23 cellular contexts compared by ENCODE assay signal in genomic region chr7:139476891-139477290, GRCh38.
"Had no signal": no experiment of that assay in that cellular context is flagged by ENCODE, and none has a peak within 500 bp of the region (broad histone marks: within the 10 kb centered on the region; RNA-seq: fewer than 3 reads in every experiment).

No MANE protein-coding gene starts in this region.

- H3K27me3 ChIP-seq: testis, thyroid gland, vagina had no signal

- H3K27ac ChIP-seq: stomach, suprapubic skin, testis, thoracic aorta, thyroid gland, tibial artery, tibial nerve, transverse colon, upper lobe of left lung, upper lobe of right lung, uterus, vagina had no signal

- DNase-seq: stimulated activated CD4-positive, alpha-beta T cell treated with anti-CD3 and anti-CD28 coated beads, Interleukin-2, amount 100 ng/mL, for 48 hours; stimulated activated CD4-positive, alpha-beta T cell treated with anti-CD3 and anti-CD28 coated beads, Interleukin-4, amount 100 ng/mL, for 1 hour; stimulated activated CD4-positive, alpha-beta T cell treated with anti-CD3 and anti-CD28 coated beads, Interleukin-4, amount 100 ng/mL, for 24 hours; stimulated activated CD4-positive, alpha-beta T cell treated with anti-CD3 and anti-CD28 coated beads, Interleukin-4, amount 100 ng/mL, for 4 hours; stimulated activated CD8-positive, alpha-beta memory T cell treated with anti-CD3 and anti-CD28 coated beads, Interleukin-4, amount 100 ng/mL, for 48 hours; stimulated activated naive B cell treated with anti-CD40 and anti-IgM and Interleukin-4, amounts not matched to agents 10 μg/mL and 1 μg/mL and 100 μg/mL, for 72 hours; stimulated activated naive CD4-positive, alpha-beta T cell; stimulated activated naive CD4-positive, alpha-beta T cell treated with Interleukin-2 at 50 U/mL for 16 hours; stimulated activated naive CD8-positive, alpha-beta T cell treated with anti-CD3 and anti-CD28 coated beads, Interleukin-15, amount 100 ng/mL, for 72 hours; stimulated activated naive CD8-positive, alpha-beta T cell treated with anti-CD3 and anti-CD28 coated beads, Interleukin-15, Interleukin-2, amounts not matched to agents 100 U/mL and 50 U/mL, for 24 hours; stomach; substantia nigra; testis; thyroid gland; tibial artery; transverse colon; upper lobe of left lung; upper lobe of right lung; uterus had no signal

- H3K4me1 ChIP-seq: stomach, testis, tibial artery, upper lobe of left lung, upper lobe of right lung, uterus, vagina had no signal

- H3K36me3 ChIP-seq: stomach, suprapubic skin, thoracic aorta, tibial artery, transverse colon, upper lobe of left lung, upper lobe of right lung, uterus, vagina had no signal

- H3K4me3 ChIP-seq: stomach, suprapubic skin, testis, thoracic aorta, thyroid gland, tibial artery, tibial nerve, transverse colon, upper lobe of left lung, upper lobe of right lung, uterus, vagina had no signal

- H3K9me3 ChIP-seq: suprapubic skin, testis, thyroid gland, transverse colon, upper lobe of right lung, uterus, vagina had no signal
